18 cellular contexts compared by ENCODE assay signal in the genomic region with DNA sequence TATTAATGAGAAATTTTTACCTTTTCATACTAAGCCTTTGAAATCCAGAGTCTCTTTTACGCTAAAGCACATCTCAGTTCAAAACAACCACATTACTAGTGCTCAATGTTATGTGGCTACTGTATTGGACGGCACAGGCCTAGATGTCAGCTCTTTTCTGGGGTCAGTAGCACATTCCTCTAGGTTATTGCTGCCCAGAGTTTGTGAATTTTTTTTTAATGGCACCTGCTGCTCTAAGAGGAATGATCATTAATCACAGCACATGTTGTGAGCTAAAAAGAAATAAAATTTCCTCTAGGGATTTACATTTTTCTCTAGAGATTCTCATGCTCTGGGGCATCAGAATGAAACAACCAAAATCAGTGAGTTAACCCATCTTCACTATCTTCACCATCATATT.
"Had no signal": no experiment of that assay in that cellular context is flagged by ENCODE, and none has a peak within 500 bp of the region (broad histone marks: within the 10 kb centered on the region; RNA-seq: fewer than 3 reads in every experiment).

No MANE protein-coding gene starts in this region.

- H3K4me3 Mint-ChIP-seq: activated naive CD4-positive, alpha-beta T cell treated with anti-CD3 and anti-CD28 coated beads, Interleukin-2, amount 10 ng/mL, durations not matched to agents 7 days and 5 days; stimulated activated effector memory CD8-positive, alpha-beta T cell treated with anti-CD3 and anti-CD28 coated beads, Interleukin-12 subunit alpha, Interleukin-12 subunit beta, amount 100 ng/mL, for 72 hours; WTC11 had no signal

- H3K27ac Mint-ChIP-seq: activated naive CD4-positive, alpha-beta T cell treated with anti-CD3 and anti-CD28 coated beads, Interleukin-2, amount 10 ng/mL, durations not matched to agents 7 days and 5 days; stimulated activated effector memory CD8-positive, alpha-beta T cell treated with anti-CD3 and anti-CD28 coated beads, Interleukin-12 subunit alpha, Interleukin-12 subunit beta, amount 100 ng/mL, for 72 hours; WTC11 had no signal

- ATAC-seq: esophagus mucosa; gastroesophageal sphincter; heart left ventricle; left lobe of liver; naive thymus-derived CD4-positive, alpha-beta T cell; pancreas; sciatic nerve; stimulated activated effector memory CD8-positive, alpha-beta T cell treated with anti-CD3 and anti-CD28 coated beads, Interleukin-12 subunit alpha, Interleukin-12 subunit beta, amount 100 ng/mL, for 72 hours; WTC11 had no signal

- H3K4me1 Mint-ChIP-seq: WTC11 had no signal

- DNase-seq: activated CD4-positive, alpha-beta T cell treated with anti-CD3 and anti-CD28 coated beads for 4 hours; activated CD8-positive, alpha-beta memory T cell treated with anti-CD3 and anti-CD28 coated beads for 24 hours; activated CD8-positive, alpha-beta memory T cell treated with anti-CD3 and anti-CD28 coated beads, Interleukin-2, amount 50 U/mL, for 48 hours; activated naive CD4-positive, alpha-beta T cell treated with anti-CD3 and anti-CD28 coated beads, Interleukin-2, amount 10 ng/mL, durations not matched to agents 7 days and 5 days; cerebellar nuclear complex; effector CD4-positive, alpha-beta T cell; heart left ventricle; kidney; naive thymus-derived CD4-positive, alpha-beta T cell; pancreas; SJCRH30; stimulated activated CD4-positive, alpha-beta T cell treated with anti-CD3 and anti-CD28 coated beads, Interleukin-4, amount 100 ng/mL, for 24 hours had no signal

- H3K9me3 Mint-ChIP-seq: activated naive CD4-positive, alpha-beta T cell treated with anti-CD3 and anti-CD28 coated beads, Interleukin-2, amount 10 ng/mL, durations not matched to agents 7 days and 5 days; stimulated activated effector memory CD8-positive, alpha-beta T cell treated with anti-CD3 and anti-CD28 coated beads, Interleukin-12 subunit alpha, Interleukin-12 subunit beta, amount 100 ng/mL, for 72 hours; WTC11 had no signal

- H3K27me3 Mint-ChIP-seq: activated naive CD4-positive, alpha-beta T cell treated with anti-CD3 and anti-CD28 coated beads, Interleukin-2, amount 10 ng/mL, durations not matched to agents 7 days and 5 days had no signal

- H3K36me3 Mint-ChIP-seq: activated naive CD4-positive, alpha-beta T cell treated with anti-CD3 and anti-CD28 coated beads, Interleukin-2, amount 10 ng/mL, durations not matched to agents 7 days and 5 days; stimulated activated effector memory CD8-positive, alpha-beta T cell treated with anti-CD3 and anti-CD28 coated beads, Interleukin-12 subunit alpha, Interleukin-12 subunit beta, amount 100 ng/mL, for 72 hours; WTC11 had no signal
